Comparison of ENCODE assay signal across 32 cellular contexts in the genomic region with DNA sequence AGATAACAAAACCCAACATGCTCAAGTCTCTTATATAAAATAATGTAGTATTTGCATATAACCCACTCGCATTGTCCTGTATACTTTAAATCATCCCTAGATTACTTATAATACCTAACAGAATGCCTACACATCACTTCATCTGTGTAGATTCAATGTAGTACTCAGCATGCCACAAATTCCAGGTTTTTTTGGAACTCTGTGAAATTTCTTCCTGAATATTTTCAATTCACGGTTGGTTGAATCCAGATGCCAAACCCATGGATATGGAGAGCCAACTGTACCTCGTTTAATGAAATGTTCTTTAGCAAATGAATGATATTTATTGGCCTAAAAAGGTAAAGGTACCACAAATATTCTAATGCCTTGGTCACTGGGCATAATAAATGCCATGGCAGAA.
"Had no signal": no experiment of that assay in that cellular context is flagged by ENCODE, and none has a peak within 500 bp of the region (broad histone marks: within the 10 kb centered on the region; RNA-seq: fewer than 3 reads in every experiment).

No MANE protein-coding gene starts in this region.

- H3K9me3 ChIP-seq: breast epithelium, esophagus squamous epithelium, left lung, lower lobe of right lung, mucosa of descending colon, ovary, right lobe of liver, testis, transverse colon had no signal

- H3K27me3 Mint-ChIP-seq: activated naive CD8-positive, alpha-beta T cell treated with anti-CD3 and anti-CD28 coated beads, Interleukin-2, amount 10 ng/mL, durations not matched to agents 7 days and 5 days; dendritic cell treated with granulocyte-macrophage colony-stimulating factor and Interleukin-4, amounts not matched to agents 40 ng/mL and 50 ng/mL, for 4 days; progenitor cell of endocrine pancreas; stimulated activated memory B cell treated with anti-CD40 and anti-IgM and Interleukin-4, amounts not matched to agents 10 μg/mL and 1 μg/mL and 100 μg/mL, for 72 hours had no signal

- H3K9me3 Mint-ChIP-seq: activated naive CD8-positive, alpha-beta T cell treated with anti-CD3 and anti-CD28 coated beads, Interleukin-2, amount 10 ng/mL, durations not matched to agents 7 days and 5 days; activated T-cell treated with anti-CD3 and anti-CD28 coated beads, Interleukin-2, amount 50 U/mL, for 72 hours; dendritic cell treated with granulocyte-macrophage colony-stimulating factor and Interleukin-4, amounts not matched to agents 40 ng/mL and 50 ng/mL, for 4 days; endodermal cell; nephron; stimulated activated memory B cell treated with anti-CD40 and anti-IgM and Interleukin-4, amounts not matched to agents 10 μg/mL and 1 μg/mL and 100 μg/mL, for 72 hours; T-helper 1 cell treated with Interleukin-12 subunit alpha and Interleukin-12 subunit beta and Interleukin-4 antibody, amounts not matched to agents 30 μg/mL and 1 μg/mL, for 36 hours had no signal

- H3K4me1 ChIP-seq: breast epithelium, testis had no signal

- H3K27ac ChIP-seq: breast epithelium, esophagus squamous epithelium, left lung, lower lobe of right lung, ovary, right lobe of liver, testis, transverse colon, VCaP had no signal

- H3K4me3 ChIP-seq: breast epithelium, esophagus squamous epithelium, left lung, lower lobe of right lung, mucosa of descending colon, ovary, right lobe of liver, skin epidermis, testis, transverse colon had no signal

- ATAC-seq: activated CD4-positive, CD25-positive, alpha-beta regulatory T cell treated with anti-CD3 and anti-CD28 coated beads, Interleukin-2, amount 50 U/mL, for 24 hours; activated T-cell treated with anti-CD3 and anti-CD28 coated beads, Interleukin-2, amount 50 U/mL, for 72 hours; left lung; lower lobe of right lung; mucosa of descending colon; right lobe of liver; stimulated activated memory B cell treated with anti-CD40 and anti-IgM and Interleukin-4, amounts not matched to agents 10 μg/mL and 1 μg/mL and 100 μg/mL, for 72 hours had no signal

- H3K27ac Mint-ChIP-seq: activated naive CD8-positive, alpha-beta T cell treated with anti-CD3 and anti-CD28 coated beads, Interleukin-2, amount 10 ng/mL, durations not matched to agents 7 days and 5 days; dendritic cell treated with granulocyte-macrophage colony-stimulating factor and Interleukin-4, amounts not matched to agents 40 ng/mL and 50 ng/mL, for 4 days; endodermal cell; progenitor cell of endocrine pancreas; T-helper 1 cell treated with Interleukin-12 subunit alpha and Interleukin-12 subunit beta and Interleukin-4 antibody, amounts not matched to agents 30 μg/mL and 1 μg/mL, for 36 hours had no signal

- H3K4me1 Mint-ChIP-seq: stimulated activated memory B cell treated with anti-CD40 and anti-IgM and Interleukin-4, amounts not matched to agents 10 μg/mL and 1 μg/mL and 100 μg/mL, for 72 hours had no signal

- H3K4me3 Mint-ChIP-seq: activated naive CD8-positive, alpha-beta T cell treated with anti-CD3 and anti-CD28 coated beads, Interleukin-2, amount 10 ng/mL, durations not matched to agents 7 days and 5 days; activated T-cell treated with anti-CD3 and anti-CD28 coated beads, Interleukin-2, amount 50 U/mL, for 72 hours; dendritic cell treated with granulocyte-macrophage colony-stimulating factor and Interleukin-4, amounts not matched to agents 40 ng/mL and 50 ng/mL, for 4 days; endodermal cell; nephron; stimulated activated memory B cell treated with anti-CD40 and anti-IgM and Interleukin-4, amounts not matched to agents 10 μg/mL and 1 μg/mL and 100 μg/mL, for 72 hours; T-helper 1 cell treated with Interleukin-12 subunit alpha and Interleukin-12 subunit beta and Interleukin-4 antibody, amounts not matched to agents 30 μg/mL and 1 μg/mL, for 36 hours had no signal

- DNase-seq: activated CD4-positive, alpha-beta T cell treated with anti-CD3 and anti-CD28 coated beads for 48 hours; activated CD4-positive, alpha-beta T cell treated with anti-CD3 and anti-CD28 coated beads, Interleukin-2, amount 50 U/mL, for 48 hours; activated effector memory CD4-positive, alpha-beta T cell treated with Interleukin-2 at 50 U/mL for 16 hours; activated naive CD4-positive, alpha-beta T cell treated with Interleukin-2 at 50 U/mL for 16 hours; activated naive CD8-positive, alpha-beta T cell treated with anti-CD3 and anti-CD28 coated beads, Interleukin-2, amount 10 ng/mL, durations not matched to agents 7 days and 5 days; activated T-cell treated with anti-CD3 and anti-CD28 coated beads, Interleukin-2, amount 50 U/mL, for 72 hours; amniotic stem cell; central memory CD4-positive, alpha-beta T cell; endodermal cell; esophagus squamous epithelium; left lung; lower lobe of right lung; mucosa of descending colon; ovary; right lobe of liver; stimulated activated CD4-positive, alpha-beta T cell treated with anti-CD3 and anti-CD28 coated beads, Interleukin-4, amount 100 ng/mL, for 24 hours; SW 1271; T-helper 9 cell; testis; transverse colon had no signal

- H3K36me3 ChIP-seq: ovary had no signal

- H3K27me3 ChIP-seq: breast epithelium, esophagus squamous epithelium, left lung, ovary, right lobe of liver, testis, transverse colon had no signal

- FAIRE-seq: frontal cortex, islet of Langerhans, TTC549 had no signal
